ENCODE assay signal across 28 cellular contexts in genomic region chr5:147809830-147810666, GRCh38. TPM values are rescaled to one million over a fixed set of nuclear protein-coding genes. Genes with fewer than 3 reads are reported as not detected.
DNase-seq lines count a peak whose midpoint lies in the region; ATAC-seq, FAIRE-seq and TF ChIP-seq lines count a peak whose summit lies in the region.
"Had no signal": no experiment of that assay in that cellular context is flagged by ENCODE, and none has a peak within 500 bp of the region (broad histone marks: within the 10 kb centered on the region; RNA-seq: fewer than 3 reads in every experiment).

No MANE protein-coding gene starts in this region.

- H4K20me1 ChIP-seq in MM.1S (ENCODE audit: insufficient read depth, low read length): no peaks in the 10 kb centered on the region

- H3K4me3 Mint-ChIP-seq in naive B cell (no peak overlapping the region), WTC11 (no peak overlapping the region)
- H3K4me3 Mint-ChIP-seq in activated CD8-positive, alpha-beta T cell treated with anti-CD3 and anti-CD28 coated beads for 36 hours: no peak overlapping the region
- H3K4me3 Mint-ChIP-seq: activated CD4-positive, alpha-beta memory T cell treated with anti-CD3 and anti-CD28 coated beads for 36 hours; activated naive CD8-positive, alpha-beta T cell treated with anti-CD3 and anti-CD28 coated beads for 36 hours; brain; CD14-positive monocyte; effector memory CD8-positive, alpha-beta T cell; IgD-negative memory B cell; stimulated activated naive CD8-positive, alpha-beta T cell treated with anti-CD3 and anti-CD28 coated beads, Interleukin-15, Interleukin-2, amounts not matched to agents 100 ng/mL and 50 ng/mL, for 24 hours had no signal

- H3K9me3 Mint-ChIP-seq in naive B cell (peaks cover 0 to 6% (median 0%) of the 10 kb centered on the region in 7 donors), WTC11 (peaks cover under 1% of the 10 kb centered on the region)
- H3K9me3 Mint-ChIP-seq in activated CD8-positive, alpha-beta T cell treated with anti-CD3 and anti-CD28 coated beads for 36 hours: no peaks in the 10 kb centered on the region
- H3K9me3 Mint-ChIP-seq: activated CD4-positive, alpha-beta memory T cell treated with anti-CD3 and anti-CD28 coated beads for 36 hours; activated naive CD8-positive, alpha-beta T cell treated with anti-CD3 and anti-CD28 coated beads for 36 hours; effector memory CD8-positive, alpha-beta T cell; immature natural killer cell; stimulated activated naive CD8-positive, alpha-beta T cell treated with anti-CD3 and anti-CD28 coated beads, Interleukin-15, Interleukin-2, amounts not matched to agents 100 ng/mL and 50 ng/mL, for 24 hours had no signal

- POLR2A ChIA-PET in activated CD8-positive, alpha-beta T cell treated with anti-CD3 and anti-CD28 coated beads for 36 hours (lab: Charles Lee): no interaction called here
- POLR2A ChIA-PET in WTC11 (lab: Charles Lee): no interaction called here

- H3K27me3 Mint-ChIP-seq in naive B cell (peaks cover 0 to 12% (median 6%) of the 10 kb centered on the region in 3 donors), WTC11 (ENCODE audit: low read depth) (no peaks in the 10 kb centered on the region; the same call in 1 of the 2 replicates)
- H3K27me3 Mint-ChIP-seq in activated CD8-positive, alpha-beta T cell treated with anti-CD3 and anti-CD28 coated beads for 36 hours: no peaks in the 10 kb centered on the region
- H3K27me3 Mint-ChIP-seq: activated CD4-positive, alpha-beta memory T cell treated with anti-CD3 and anti-CD28 coated beads for 36 hours; activated naive CD8-positive, alpha-beta T cell treated with anti-CD3 and anti-CD28 coated beads for 36 hours; brain; effector memory CD8-positive, alpha-beta T cell; stimulated activated naive CD8-positive, alpha-beta T cell treated with anti-CD3 and anti-CD28 coated beads, Interleukin-15, Interleukin-2, amounts not matched to agents 100 ng/mL and 50 ng/mL, for 24 hours had no signal

- DNase-seq in GM19239 (ENCODE audit: insufficient read length, low spot score) (no peak), MM.1S (peak; percentile 26), bronchial epithelial cell (ENCODE audit: low read depth) (peak; percentile 34), naive B cell (peak; percentile 3), occipital lobe (lab: John Stamatoyannopoulos, UW) (no peak), WTC11 (ENCODE audit: low spot score) (no peak), amygdala (lab: John Stamatoyannopoulos, UW) (no peak)
- no peak for DNase-seq in activated CD8-positive, alpha-beta T cell treated with anti-CD3 and anti-CD28 coated beads for 36 hours
- DNase-seq: activated CD4-positive, alpha-beta memory T cell treated with anti-CD3 and anti-CD28 coated beads for 36 hours; activated naive CD8-positive, alpha-beta T cell treated with anti-CD3 and anti-CD28 coated beads for 36 hours; effector memory CD8-positive, alpha-beta T cell; foreskin melanocyte; MG63; NCI-H1436; NCI-H524; posterior cingulate gyrus; stimulated activated CD4-positive, alpha-beta T cell treated with anti-CD3 and anti-CD28 coated beads, Interleukin-15, amount 100 ng/mL, for 24 hours; thyroid gland had no signal

- peaks cover 43% of the 10 kb centered on the region for H3K4me1 ChIP-seq in MM.1S (ENCODE audit: low read length)

- peak overlapping the region; percentile 69 for H2AFZ ChIP-seq in MM.1S (ENCODE audit: low read length)

- H3K9me3 ChIP-seq in MM.1S (replicated peaks; ENCODE audit: insufficient read depth, low read length): no peaks in the 10 kb centered on the region
- H3K9me3 ChIP-seq: MG63, thyroid gland had no signal

- H3K9ac ChIP-seq in MM.1S (ENCODE audit: low read length): no peak overlapping the region

- intact Hi-C loops in activated CD8-positive, alpha-beta T cell treated with anti-CD3 and anti-CD28 coated beads for 36 hours (cut with micrococcal nuclease): no loop called here

- peaks cover 31% of the 10 kb centered on the region for H3F3A ChIP-seq in MM.1S (ENCODE audit: insufficient read depth, low read length)

- no peak for ATAC-seq in naive B cell (ENCODE audit: low read depth in 2 of 2)
- ATAC-seq in activated CD8-positive, alpha-beta T cell treated with anti-CD3 and anti-CD28 coated beads for 36 hours: no peak
- ATAC-seq in WTC11: no peak; the same call in 1 of the 2 replicates
- ATAC-seq: effector memory CD8-positive, alpha-beta T cell; esophagus mucosa had no signal

- H3K4me1 Mint-ChIP-seq in naive B cell (peaks cover 0 to 11% (median 5%) of the 10 kb centered on the region in 3 donors), WTC11 (peaks cover 4% of the 10 kb centered on the region; the same call in 1 of the 2 replicates)
- H3K4me1 Mint-ChIP-seq in activated CD8-positive, alpha-beta T cell treated with anti-CD3 and anti-CD28 coated beads for 36 hours (ENCODE audit: low read depth): peaks cover 6% of the 10 kb centered on the region

- no peaks in the 10 kb centered on the region for H3K27me3 ChIP-seq in MM.1S (replicated peaks; ENCODE audit: insufficient read depth, low read length)
- H3K27me3 ChIP-seq in bronchial epithelial cell (ENCODE audit: control insufficient read depth, insufficient read depth, low read length): no peaks in the 10 kb centered on the region
- H3K27me3 ChIP-seq: thyroid gland had no signal

- H3K79me2 ChIP-seq in MM.1S (ENCODE audit: low read length): no peaks in the 10 kb centered on the region

- no peaks in the 10 kb centered on the region for H3K9me2 ChIP-seq in MM.1S (replicated peaks; ENCODE audit: insufficient read depth, low read length)

- no peaks in the 10 kb centered on the region for H3K36me3 Mint-ChIP-seq in naive B cell
- no peaks in the 10 kb centered on the region for H3K36me3 Mint-ChIP-seq in activated CD8-positive, alpha-beta T cell treated with anti-CD3 and anti-CD28 coated beads for 36 hours (ENCODE audit: low read depth)
- H3K36me3 Mint-ChIP-seq in WTC11: 0 out of 2 replicates have a peak, but pooled peaks cover under 1% of the 10 kb centered on the region
- H3K36me3 Mint-ChIP-seq: activated CD4-positive, alpha-beta memory T cell treated with anti-CD3 and anti-CD28 coated beads for 36 hours; activated naive CD8-positive, alpha-beta T cell treated with anti-CD3 and anti-CD28 coated beads for 36 hours; brain; CD14-positive monocyte; IgD-negative memory B cell; immature natural killer cell had no signal

- no peak for TF ChIP-seq CTCF in MM.1S (IDR thresholded peaks at IDR 0.05; ENCODE audit: low read length)
- TF ChIP-seq CTCF in bronchial epithelial cell (IDR thresholded peaks at IDR 0.05; ENCODE audit: insufficient read depth, low read length, severe bottlenecking): no peak
- no peak for TF ChIP-seq CTCF in activated CD8-positive, alpha-beta T cell treated with anti-CD3 and anti-CD28 coated beads for 36 hours (IDR thresholded peaks at IDR 0.05)
- TF ChIP-seq CTCF in WTC11 (IDR thresholded peaks at IDR 0.05): no peak

- CTCF ChIA-PET in activated CD8-positive, alpha-beta T cell treated with anti-CD3 and anti-CD28 coated beads for 36 hours (lab: Charles Lee): interaction anchor here (3.5 kb wide), 1 partner anchor 12 kb away, joined by 13 read pairs; no protein-coding TSS in a partner anchor
- CTCF ChIA-PET in WTC11 (lab: Charles Lee): no interaction called here

- FAIRE-seq in GM19239 (lab: Jason Lieb, UNC) (peak; percentile 28), bronchial epithelial cell (lab: Jason Lieb, UNC) (no peak)
- FAIRE-seq: colon had no signal

- H3K27ac Mint-ChIP-seq in naive B cell: no peak overlapping the region
- no peak overlapping the region for H3K27ac Mint-ChIP-seq in activated CD8-positive, alpha-beta T cell treated with anti-CD3 and anti-CD28 coated beads for 36 hours
- H3K27ac Mint-ChIP-seq in WTC11: no peak overlapping the region
- H3K27ac Mint-ChIP-seq: activated CD4-positive, alpha-beta memory T cell treated with anti-CD3 and anti-CD28 coated beads for 36 hours; activated naive CD8-positive, alpha-beta T cell treated with anti-CD3 and anti-CD28 coated beads for 36 hours; brain; CD14-positive monocyte; effector memory CD8-positive, alpha-beta T cell; IgD-negative memory B cell; immature natural killer cell; stimulated activated naive CD8-positive, alpha-beta T cell treated with anti-CD3 and anti-CD28 coated beads, Interleukin-15, Interleukin-2, amounts not matched to agents 100 ng/mL and 50 ng/mL, for 24 hours had no signal

- peak overlapping the region; percentile 40 for H3K4me2 ChIP-seq in MM.1S (ENCODE audit: low read depth, low read length)

- H3K4me3 ChIP-seq in MM.1S (ENCODE audit: low read length) (no peak overlapping the region), bronchial epithelial cell (ENCODE audit: low read depth, low read length) (no peak overlapping the region)
- H3K4me3 ChIP-seq: MG63, thyroid gland had no signal

- H3K27ac ChIP-seq in MM.1S (ENCODE audit: low read length): peak overlapping the region; percentile 2; the same call in 1 of the 2 replicates
- H3K27ac ChIP-seq: RWPE1, thyroid gland had no signal

- H3K36me3 ChIP-seq in MM.1S (replicated peaks; ENCODE audit: insufficient read depth, low read length): no peaks in the 10 kb centered on the region
- H3K36me3 ChIP-seq in bronchial epithelial cell (ENCODE audit: control insufficient read depth, insufficient read depth, low read length): no peaks in the 10 kb centered on the region
- H3K36me3 ChIP-seq: MG63, thyroid gland had no signal

TF ChIP-seq in WTC11, 78 proteins besides CTCF, POLR2A, EP300 and RAD21 (continues in another document):
- TF ChIP-seq NFE2L1 (CRISPR knock-in tag; IDR thresholded peaks at IDR 0.05): no peak
- TF ChIP-seq, protein P1, sequence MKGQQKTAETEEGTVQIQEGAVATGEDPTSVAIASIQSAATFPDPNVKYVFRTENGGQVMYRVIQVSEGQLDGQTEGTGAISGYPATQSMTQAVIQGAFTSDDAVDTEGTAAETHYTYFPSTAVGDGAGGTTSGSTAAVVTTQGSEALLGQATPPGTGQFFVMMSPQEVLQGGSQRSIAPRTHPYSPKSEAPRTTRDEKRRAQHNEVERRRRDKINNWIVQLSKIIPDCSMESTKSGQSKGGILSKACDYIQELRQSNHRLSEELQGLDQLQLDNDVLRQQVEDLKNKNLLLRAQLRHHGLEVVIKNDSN (CRISPR knock-in tag; IDR thresholded peaks at IDR 0.05): no peak

RNA-seq across cellular contexts. Expression of gene SPINK1, which starts 21.4 kb away (rescaled TPM):
- total RNA-seq in bronchial epithelial cell (0.51 and 1.1 TPM in 2 replicates), occipital lobe (not detected), WTC11 (2021) (5.4 to 10.6 TPM (median 5.5 TPM) in 3 replicates)
- not detected for polyA plus RNA-seq in naive B cell (ENCODE audit: low read depth in 6 of 6)
- total RNA-seq in activated CD8-positive, alpha-beta T cell treated with anti-CD3 and anti-CD28 coated beads for 36 hours: not detected
- total RNA-seq: activated CD4-positive, alpha-beta memory T cell treated with anti-CD3 and anti-CD28 coated beads for 36 hours; activated naive CD8-positive, alpha-beta T cell treated with anti-CD3 and anti-CD28 coated beads for 36 hours; esophagus mucosa; G401; thyroid gland had no signal
- polyA plus RNA-seq: CD14-positive monocyte, IgD-negative memory B cell, immature natural killer cell, neural cell had no signal

RNA-seq across cellular contexts. Expression of gene JAKMIP2, which starts 27.5 kb away (rescaled TPM):
- total RNA-seq in bronchial epithelial cell: not detected in 2 replicates
- 1 to 10 TPM in 3 of 6 donors, under 1 TPM in 2, not detected in 1; 0.09 to 1.7 (median 1.1) TPM for polyA plus RNA-seq in naive B cell (ENCODE audit: low read depth in 6 of 6)
- total RNA-seq in activated CD8-positive, alpha-beta T cell treated with anti-CD3 and anti-CD28 coated beads for 36 hours: 1 to 10 TPM; 2.6 to 3.2 TPM
- 67.7 TPM for total RNA-seq in occipital lobe
- total RNA-seq in WTC11 (2021): 10.9 to 11.9 TPM (median 11.8 TPM) in 3 replicates
- total RNA-seq: G401 had no signal

Comparison
In these comparisons a context has a peak if more than half of its experiments do, and no peak if none do; other contexts are left out.
1. DNase-seq: peak in MM.1S (single experiment), bronchial epithelial cell (single experiment) and naive B cell (single experiment); none in GM19239 (single experiment), activated CD8-positive, alpha-beta T cell treated with anti-CD3 and anti-CD28 coated beads for 36 hours (single experiment), occipital lobe (single experiment), WTC11 (single experiment) and amygdala (0 of 56).